ENCODE assay signal across 9 cellular contexts in genomic region chr16:78402797-78403196, GRCh38.
"Had no signal": no experiment of that assay in that cellular context is flagged by ENCODE, and none has a peak within 500 bp of the region (broad histone marks: within the 10 kb centered on the region; RNA-seq: fewer than 3 reads in every experiment).

No MANE protein-coding gene starts in this region.

- H3K27ac Mint-ChIP-seq: GM23338, H9, HFFc6 had no signal

- ATAC-seq: GM23338, HCT116 had no signal

- H3K4me1 ChIP-seq: HAP-1 had no signal

- H3K36me3 ChIP-seq: HAP-1 had no signal

- H3K9ac ChIP-seq: GM23248 had no signal

- DNase-seq: GM23248, GOT3, H7, H9, HCEC 1CT, HFFc6 had no signal

- H3K27ac ChIP-seq: GM23248 had no signal

- H3K9me3 ChIP-seq: HAP-1 had no signal

- H2AFZ ChIP-seq: GM23248, GM23338 had no signal

- H3K4me3 Mint-ChIP-seq: GM23338, H9, HFFc6 had no signal

- H3K4me3 ChIP-seq: GM23248, GM23338, HAP-1 had no signal

- H3K4me2 ChIP-seq: GM23338 had no signal
